In the genomic region with DNA sequence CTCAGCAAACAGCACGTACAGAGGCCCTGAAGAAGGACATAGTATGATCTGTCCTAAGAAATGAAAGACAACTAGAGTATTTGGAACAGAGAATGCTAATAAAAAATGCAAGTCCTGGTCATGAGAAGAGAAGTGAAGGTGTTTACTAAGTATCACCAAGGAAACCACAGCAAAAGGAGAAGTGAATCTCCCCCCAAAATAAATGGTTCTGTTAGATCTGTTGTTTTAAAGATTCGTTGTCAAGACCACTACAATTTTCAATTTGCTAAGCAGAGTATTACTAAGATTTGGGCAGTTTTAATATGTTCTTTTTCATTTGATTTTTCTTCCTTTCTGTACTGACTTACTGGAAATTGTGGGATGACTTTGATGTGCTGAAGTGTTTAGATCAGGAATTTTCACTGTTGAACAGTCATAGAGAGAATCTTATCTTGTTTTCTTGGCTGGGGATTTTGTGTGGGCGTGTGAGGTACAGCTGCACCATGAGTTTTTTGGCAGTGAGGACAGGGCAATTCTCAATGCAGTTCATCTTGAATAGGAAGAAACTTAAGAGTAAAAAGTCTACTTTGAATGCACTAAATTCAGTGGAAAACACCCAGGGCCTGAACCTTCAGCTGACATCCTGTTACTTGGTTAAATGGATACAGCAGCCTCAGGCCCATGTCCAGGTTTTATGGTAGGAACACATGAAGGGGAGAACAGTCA, we compare ENCODE assay signal across 1 cellular context.
TF ChIP-seq lines count a peak whose summit lies in the region.

No MANE protein-coding gene starts in this region.

TF ChIP-seq in HCT116, 20 proteins besides CTCF, POLR2A, EP300 and RAD21:
- TF ChIP-seq EGR1 (IDR thresholded peaks at IDR 0.05; ENCODE audit: low read depth) (peak; percentile 42; the same call in 1 of the 2 replicates), CBX3 (IDR thresholded peaks at IDR 0.05; ENCODE audit: low read depth) (no peak)
